8 cellular contexts compared by ENCODE assay signal in the genomic region with DNA sequence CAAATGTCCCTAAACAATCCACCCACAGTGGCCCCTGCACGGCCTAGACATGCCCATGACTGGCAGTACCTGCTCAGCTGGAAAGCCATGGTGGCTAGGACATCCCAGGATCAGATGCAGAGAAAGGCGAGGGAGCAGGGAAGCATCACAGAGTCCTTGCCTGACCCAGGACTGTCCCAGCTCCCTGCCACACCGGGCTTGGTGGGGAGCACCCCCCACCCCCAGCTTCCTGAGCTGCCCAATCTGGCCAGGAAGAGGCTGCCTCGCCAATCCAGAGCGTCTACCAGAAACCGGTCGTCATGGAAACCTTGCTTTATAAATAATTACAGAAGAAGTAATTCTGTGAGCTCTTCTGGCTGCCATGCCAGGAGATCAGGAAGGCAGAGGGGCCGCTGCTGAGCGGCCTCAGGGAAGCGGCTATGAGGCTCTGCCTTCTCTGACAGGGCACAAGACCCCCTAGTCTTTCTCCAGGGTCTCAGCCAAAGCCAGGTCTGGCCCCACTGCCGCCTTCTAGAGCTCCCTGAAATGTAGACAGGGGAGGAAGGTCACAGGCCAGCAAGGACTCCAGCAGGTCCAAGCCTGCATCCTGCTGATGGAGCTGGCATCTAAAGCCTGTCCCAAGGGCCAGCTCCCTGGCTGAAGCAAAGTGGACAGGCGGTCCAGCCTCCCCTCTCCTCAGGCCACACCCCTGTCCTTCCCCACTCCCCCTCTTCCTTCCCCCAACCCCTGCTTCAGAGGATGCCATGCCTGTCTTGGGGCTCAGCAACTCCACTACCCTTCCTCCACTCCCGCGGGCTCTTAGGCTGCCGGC. TPM values are rescaled to one million over a fixed set of nuclear protein-coding genes. Genes with fewer than 3 reads are reported as not detected.
DNase-seq lines count a peak whose midpoint lies in the region; ATAC-seq, FAIRE-seq and TF ChIP-seq lines count a peak whose summit lies in the region.

No MANE protein-coding gene starts in this region.

- H3K79me2 ChIP-seq in K562 (ENCODE audit: control insufficient read depth, insufficient read depth, low read length) (peaks cover 4% of the 10 kb centered on the region; the same call in 1 of the 3 replicates), HepG2 (ENCODE audit: insufficient read depth, low read length) (peaks cover 15% of the 10 kb centered on the region)

- WGBS in K562 (ENCODE audit: insufficient coverage, low coverage, missing lambda C conversion rate): 59% methylated on average over 15 of the region's 15 CpGs
- 53% methylated on average over 13 of the region's 15 CpGs for WGBS in HepG2 (ENCODE audit: low lambda C conversion rate)

- peak overlapping the region; percentile 42 to 89; a peak in 3 of 4 replicates for H3K9ac ChIP-seq in K562 (ENCODE audit: insufficient read depth in 1 of 2, low read depth in 2 of 2, low read length in 2 of 2)
- peak overlapping the region; percentile 73; the same call in 1 of the 2 replicates for H3K9ac ChIP-seq in HepG2 (ENCODE audit: insufficient read depth, low read depth, low read length)
- H3K9ac ChIP-seq in subcutaneous abdominal adipose tissue (ENCODE audit: low read length in 5 of 5): peak overlapping the region in 3 of 5 donors; percentile 55 to 75 (median 69)

- in situ Hi-C loops in Panc1 (cut with HindIII; ENCODE audit: low pct_unique_long_range_greater_than_20kb, low sequenced_read_pairs): no loop called here
- in situ Hi-C loops in K562 (cut with MboI): no loop called here
- in situ Hi-C loops in HepG2 (cut with HindIII; ENCODE audit: extremely low pct_ligation_motif_present, low pct_unique_long_range_greater_than_20kb): no loop called here

- ATAC-seq in GM18511 (IDR thresholded peaks at IDR 0.05; ENCODE audit: unreplicated experiment) (peak; percentile 19), Panc1 (peak; percentile 61), K562 (peak; percentile 38), HepG2 (peak; percentile 43), GM21526 (IDR thresholded peaks at IDR 0.05; ENCODE audit: low FRiP score, unreplicated experiment) (no peak)

- TF ChIP-seq EP300 in K562 (IDR thresholded peaks at IDR 0.05; ENCODE audit: low read length) (no peak), HepG2 (IDR thresholded peaks at IDR 0.05; ENCODE audit: low read depth in 2 of 2, low read length in 2 of 2) (no peak), HepG2 (CRISPR knock-in tag; IDR thresholded peaks at IDR 0.05; ENCODE audit: borderline replicate concordance) (no peak)

- POLR2A ChIA-PET in Panc1 (lab: Charles Lee): interaction anchor here (0.5 kb wide), 1 partner anchor 101 kb away, joined by 3 read pairs; no protein-coding TSS in a partner anchor
- POLR2A ChIA-PET in K562 (lab: Yijun Ruan, JAX): interaction anchor here (0.6 to 1.7 kb wide), 7 partner anchors 9 to 167 kb away, joined by 3 to 10 read pairs (median 3); no protein-coding TSS in a partner anchor
- POLR2A ChIA-PET in HepG2 (lab: Yijun Ruan, JAX): interaction anchor here (1.7 kb wide), 1 partner anchor 36 kb away, joined by 7 read pairs; the partner anchor contains the start of gene ACOT7

- intact Hi-C loops in Panc1 (cut with micrococcal nuclease; ENCODE audit: unreplicated experiment) (no loop called here), K562 (cut with micrococcal nuclease) (no loop called here), HepG2 (cut with micrococcal nuclease; ENCODE audit: unreplicated experiment) (loop anchor here (5.0 kb wide), 1 partner anchor 33 kb away; the partner anchor contains the start of gene ACOT7)

- DNase-seq in A172 (ENCODE audit: low spot score) (peak; percentile 47), Panc1 (ENCODE audit: low read depth, low spot score) (no peak), K562 (ENCODE audit: extremely low read depth in 1 of 4, low spot score in 3 of 4) (peak in 1 of 4 experiments; percentile 43), HepG2 (ENCODE audit: low spot score) (no peak), HuH-7.5 (ENCODE audit: low spot score) (no peak)

- H3K4me1 ChIP-seq in Panc1 (ENCODE audit: control insufficient read depth, insufficient read depth, low read length) (peaks cover 65% of the 10 kb centered on the region), K562 (replicated peaks in 1 of 2; ENCODE audit: control insufficient read depth in 2 of 2, insufficient read depth in 2 of 2, low read length in 2 of 2) (peaks cover 31 to 50% of the 10 kb centered on the region in 2 experiments), HepG2 (ENCODE audit: insufficient read depth, low read length) (peaks cover 78% of the 10 kb centered on the region), subcutaneous abdominal adipose tissue (ENCODE audit: control insufficient read depth in 5 of 5, insufficient read depth in 5 of 5, low read length in 5 of 5) (peaks cover 3 to 26% (median 22%) of the 10 kb centered on the region in 5 donors)

- TF ChIP-seq POLR2A in K562 (conservative IDR thresholded peaks at IDR 0.05): no peak
- no peak; a peak in 1 of 4 replicates for TF ChIP-seq POLR2A in HepG2 (IDR thresholded peaks at IDR 0.05; ENCODE audit: insufficient read depth in 1 of 2, low read depth in 2 of 2, low read length in 2 of 2)

- peak overlapping the region; percentile 78 for H3K4me2 ChIP-seq in K562 (ENCODE audit: insufficient read depth, low read length)
- H3K4me2 ChIP-seq in HepG2 (ENCODE audit: low read depth, low read length): peak overlapping the region; percentile 93

- H2AFZ ChIP-seq in K562 (ENCODE audit: low read depth, low read length) (peak overlapping the region; percentile 85), HepG2 (ENCODE audit: low read length) (no peak overlapping the region)

- H3K36me3 ChIP-seq in Panc1 (ENCODE audit: control insufficient read depth, insufficient read depth, low read length) (no peaks in the 10 kb centered on the region), K562 (ENCODE audit: control insufficient read depth, insufficient read depth, low read length) (no peaks in the 10 kb centered on the region), HepG2 (replicated peaks in 1 of 2; ENCODE audit: control insufficient read depth in 1 of 2, insufficient read depth in 2 of 2, low read length in 2 of 2) (no peaks in the 10 kb centered on the region), subcutaneous abdominal adipose tissue (ENCODE audit: control insufficient read depth in 5 of 5, insufficient read depth in 5 of 5, low read length in 5 of 5) (no peaks in the 10 kb centered on the region)

- H3K4me3 ChIP-seq in Panc1 (ENCODE audit: low read depth in 2 of 2, low read length in 2 of 2) (peak overlapping the region in 1 of 2 experiments; percentile 19; a peak in 2 of 4 replicates), K562 (0 out of 2 replicates have a peak overlapping the region, but pooled peaks have one; percentile 6), HepG2 (replicated peaks in 1 of 3; ENCODE audit: insufficient read depth in 1 of 3, low read depth in 2 of 3, low read length in 3 of 3) (peak overlapping the region; percentile 46 to 66 (median 61)), subcutaneous abdominal adipose tissue (ENCODE audit: low read depth in 1 of 5, low read length in 5 of 5) (no peak overlapping the region)

- TF ChIP-seq CTCF in Panc1 (IDR thresholded peaks at IDR 0.05) (no peak), K562 (IDR thresholded peaks at IDR 0.05 in 2 of 3, conservative IDR thresholded peaks at IDR 0.05 in 1 of 3; ENCODE audit: insufficient read depth in 2 of 3, low read depth in 1 of 3, low read length in 3 of 3) (no peak), HepG2 (CRISPR knock-in tag; IDR thresholded peaks at IDR 0.05) (no peak)

- H3K27ac ChIP-seq in Panc1 (ENCODE audit: low read length): peak overlapping the region; percentile 88
- peak overlapping the region; percentile 69; the same call in 1 of the 3 replicates for H3K27ac ChIP-seq in K562 (ENCODE audit: extremely low read depth, low read depth, low read length)
- peak overlapping the region; percentile 72 for H3K27ac ChIP-seq in HepG2 (ENCODE audit: extremely low read length, insufficient read depth, low read length)
- peak overlapping the region; percentile 65 for H3K27ac ChIP-seq in subcutaneous abdominal adipose tissue (ENCODE audit: low read depth, low read length)

- H3K27me3 ChIP-seq in Panc1 (ENCODE audit: control insufficient read depth, insufficient read depth, low read length): no peaks in the 10 kb centered on the region
- H3K27me3 ChIP-seq in K562 (ENCODE audit: control insufficient read depth in 2 of 2, insufficient read depth in 2 of 2, low read length in 2 of 2): no peaks in the 10 kb centered on the region
- no peaks in the 10 kb centered on the region for H3K27me3 ChIP-seq in HepG2 (ENCODE audit: control insufficient read depth in 1 of 2, insufficient read depth in 2 of 2, low read length in 2 of 2)
- no peaks in the 10 kb centered on the region for H3K27me3 ChIP-seq in subcutaneous abdominal adipose tissue (ENCODE audit: control insufficient read depth in 5 of 5, insufficient read depth in 4 of 5, low read length in 5 of 5)

- TF ChIP-seq RAD21 in K562 (CRISPR knock-in tag; conservative IDR thresholded peaks at IDR 0.05 in 1 of 2, IDR thresholded peaks at IDR 0.05 in 1 of 2) (no peak), HepG2 (CRISPR knock-in tag; IDR thresholded peaks at IDR 0.05) (no peak)

- no peaks in the 10 kb centered on the region for H3K9me1 ChIP-seq in K562 (ENCODE audit: control insufficient read depth, insufficient read depth, low read length)

- H3K9me3 ChIP-seq in Panc1 (ENCODE audit: control insufficient read depth, insufficient read depth, low read depth, low read length) (no peaks in the 10 kb centered on the region), K562 (replicated peaks; ENCODE audit: control insufficient read depth, insufficient read depth, low read depth, low read length) (no peaks in the 10 kb centered on the region), HepG2 (ENCODE audit: low read length) (no peaks in the 10 kb centered on the region), subcutaneous abdominal adipose tissue (ENCODE audit: control insufficient read depth in 5 of 5, low read length in 5 of 5) (no peaks in the 10 kb centered on the region)

- FAIRE-seq in K562 (lab: Jason Lieb, UNC) (no peak), HepG2 (lab: Jason Lieb, UNC) (no peak)

- BruUV-seq in Panc1 (replicated peaks; lab: Mats Ljungman, UMichigan): no TSS peak
- BruUV-seq in K562 (replicated peaks; lab: Mats Ljungman, UMichigan): no TSS peak
- BruUV-seq in HepG2 (replicated peaks; lab: Mats Ljungman, UMichigan): no TSS peak

- peaks cover 5% of the 10 kb centered on the region; the same call in 1 of the 2 replicates for H4K20me1 ChIP-seq in K562 (replicated peaks; ENCODE audit: control insufficient read depth, insufficient read depth, low read length)
- no peaks in the 10 kb centered on the region for H4K20me1 ChIP-seq in HepG2 (ENCODE audit: insufficient read depth, low read length)

- CTCF ChIA-PET in Panc1 (lab: Charles Lee): interaction anchor here (0.6 to 2.2 kb wide), 3 partner anchors 79 to 321 kb away, joined by 3 to 7 read pairs (median 3); no protein-coding TSS in a partner anchor
- CTCF ChIA-PET in K562 (lab: Yijun Ruan, JAX; ENCODE audit: low intra/inter-chr PET ratio): interaction anchor here (1.6 kb wide), 1 partner anchor 45 kb away, joined by 5 read pairs; no protein-coding TSS in a partner anchor
- CTCF ChIA-PET in HepG2 (lab: Yijun Ruan, JAX; ENCODE audit: low intra/inter-chr PET ratio, low total read pairs): interaction anchor here (0.9 to 1.2 kb wide), 2 partner anchors 10 to 11 kb away, joined by 3 read pairs; no protein-coding TSS in a partner anchor

RNA-seq across cellular contexts. Expression of gene ACOT7, which starts 34.6 kb away (rescaled TPM):
- 44.2 and 55.3 TPM in 2 replicates for total RNA-seq in A172 (2014; rRNA removed; shearing (Covaris generic))
- 120 TPM for total RNA-seq in Panc1 (2021; ENCODE audit: unreplicated experiment)
- 194 TPM for polyA plus RNA-seq in Panc1 (2012; ENCODE audit: insufficient read length)
- total RNA-seq in K562 (2011; cell fraction: chromatin; rRNA removed; ENCODE audit: low replicate concordance): 14.3 and 31.3 TPM in 2 replicates
- 25.8 and 25.9 TPM in 2 replicates for total RNA-seq in K562 (2011; cell fraction: nucleolus; rRNA removed)
- total RNA-seq in K562 (2011; cell fraction: nucleoplasm; rRNA removed): 17.4 and 20.6 TPM in 2 replicates
- total RNA-seq in K562 (2014; rRNA removed): 53.3 and 72.0 TPM in 2 replicates
- total RNA-seq in K562 (2014; rRNA removed; fragmentation: Illumina TruSeq; extraction: Trizol): 8.7 and 11.6 TPM in 2 replicates
- total RNA-seq in K562 (2015; rRNA removed; fragmentation: Illumina TruSeq; extraction: Trizol): 27.1 and 28.4 TPM in 2 replicates
- total RNA-seq in K562 (2021): 92.6 and 95.5 TPM in 2 replicates
- polyA plus RNA-seq in K562 (2011; rRNA removed): 37.2 and 76.6 TPM in 2 replicates
- polyA plus RNA-seq in K562 (2011; cell fraction: cytosol; rRNA removed): 57.9 and 66.6 TPM in 2 replicates
- polyA plus RNA-seq in K562 (2011; cell fraction: nucleus; rRNA removed): 28.1 and 31.8 TPM in 2 replicates
- 61.5 and 86.0 TPM in 2 replicates for polyA plus RNA-seq in K562 (2012)
- 50.7 and 89.2 TPM in 2 replicates for polyA plus RNA-seq in K562 (2014; fragmentation: Illumina TruSeq; extraction: Trizol)
- 10 to 100 TPM in 1 of 2 experiments, 1 to 10 TPM in 1; 7.0 to 10.0 TPM for polyA plus RNA-seq in K562 (2014; fragmentation: Nextera tagmentation; extraction: Ambion mirVana)
- 57.2 and 63.1 TPM in 2 replicates for polyA plus RNA-seq in K562 (2014; rRNA removed)
- polyA minus RNA-seq in K562 (2011; rRNA and poly(A)+ RNA removed): 28.7 and 34.8 TPM in 2 replicates
- 26.1 and 36.3 TPM in 2 replicates for polyA minus RNA-seq in K562 (2011; cell fraction: cytosol; rRNA and poly(A)+ RNA removed)
- 7.9 and 12.0 TPM in 2 replicates for polyA minus RNA-seq in K562 (2011; cell fraction: nucleus; rRNA and poly(A)+ RNA removed)
- total RNA-seq in HepG2 (2016; rRNA removed; fragmentation: Illumina TruSeq; extraction: Trizol): 33.0 and 43.2 TPM in 2 replicates
- 11.5 and 12.1 TPM in 2 replicates for total RNA-seq in HepG2 (2016; cell fraction: cytosol; rRNA removed; fragmentation: Illumina TruSeq; extraction: Trizol; ENCODE audit: low read depth)
- total RNA-seq in HepG2 (2016; cell fraction: insoluble cytoplasmic fraction; rRNA removed; fragmentation: Illumina TruSeq; extraction: Trizol): 34.5 and 39.6 TPM in 2 replicates
- 19.5 and 22.7 TPM in 2 replicates for total RNA-seq in HepG2 (2016; cell fraction: membrane; rRNA removed; fragmentation: Illumina TruSeq; extraction: Trizol)
- total RNA-seq in HepG2 (2016; cell fraction: nucleus; rRNA removed; fragmentation: Illumina TruSeq; extraction: Trizol): 16.0 and 18.3 TPM in 2 replicates
- polyA plus RNA-seq in HepG2 (2011; rRNA removed): 47.6 and 55.8 TPM in 2 replicates
- polyA plus RNA-seq in HepG2 (2011; cell fraction: cytosol; rRNA removed): 41.0 and 59.2 TPM in 2 replicates
- 29.4 and 30.1 TPM in 2 replicates for polyA plus RNA-seq in HepG2 (2011; cell fraction: nucleus; rRNA removed)
- 30.1 and 36.4 TPM in 2 replicates for polyA plus RNA-seq in HepG2 (2012)
- 25.5 and 27.1 TPM in 2 replicates for polyA plus RNA-seq in HepG2 (2016; cell fraction: cytosol; fragmentation: Illumina TruSeq; extraction: Trizol; ENCODE audit: low read depth)
- polyA plus RNA-seq in HepG2 (2016; cell fraction: insoluble cytoplasmic fraction; fragmentation: Illumina TruSeq; extraction: Trizol; ENCODE audit: low read depth): 80.5 and 96.2 TPM in 2 replicates
- polyA plus RNA-seq in HepG2 (2016; cell fraction: membrane; fragmentation: Illumina TruSeq; extraction: Trizol; ENCODE audit: low read depth): 36.8 and 37.9 TPM in 2 replicates
- 47.6 and 48.4 TPM in 2 replicates for polyA plus RNA-seq in HepG2 (2016; cell fraction: nucleus; fragmentation: Illumina TruSeq; extraction: Trizol; ENCODE audit: insufficient read depth, low read depth)
- 55.4 and 66.9 TPM in 2 replicates for polyA minus RNA-seq in HepG2 (2011; rRNA and poly(A)+ RNA removed; ENCODE audit: low replicate concordance)
- polyA minus RNA-seq in HepG2 (2011; cell fraction: cytosol; rRNA and poly(A)+ RNA removed): 14.3 and 18.7 TPM in 2 replicates
- 8.0 and 8.6 TPM in 2 replicates for polyA minus RNA-seq in HepG2 (2011; cell fraction: nucleus; rRNA and poly(A)+ RNA removed)

Comparison
In these comparisons a context has a peak if more than half of its experiments do, and no peak if none do; other contexts are left out.
1. H3K4me3 ChIP-seq: peak in K562 (single experiment) and HepG2 (3 of 3); none in subcutaneous abdominal adipose tissue (0 of 5).
2. Peak in every context shown above with its lines, with median percentiles within 50 percentile points of each other: H3K27ac ChIP-seq and H3K9ac ChIP-seq.